In genomic region chr11:86765146-86765663, GRCh38 we compare ENCODE assay signal across 1 cellular context.
TF ChIP-seq lines count a peak whose summit lies in the region.

No MANE protein-coding gene starts in this region.

TF ChIP-seq in SK-N-SH, 30 proteins besides CTCF, POLR2A, EP300 and RAD21 (continued from another document):
- TF ChIP-seq IRF3 (IDR thresholded peaks at IDR 0.05; ENCODE audit: low read depth, low read length): no peak
- TF ChIP-seq USF2 (IDR thresholded peaks at IDR 0.05; ENCODE audit: borderline replicate concordance, low read depth, low read length): no peak
- TF ChIP-seq MXI1 (IDR thresholded peaks at IDR 0.05; ENCODE audit: low read depth, low read length): no peak
- TF ChIP-seq ELF1 (IDR thresholded peaks at IDR 0.05): no peak
